In the genomic region with DNA sequence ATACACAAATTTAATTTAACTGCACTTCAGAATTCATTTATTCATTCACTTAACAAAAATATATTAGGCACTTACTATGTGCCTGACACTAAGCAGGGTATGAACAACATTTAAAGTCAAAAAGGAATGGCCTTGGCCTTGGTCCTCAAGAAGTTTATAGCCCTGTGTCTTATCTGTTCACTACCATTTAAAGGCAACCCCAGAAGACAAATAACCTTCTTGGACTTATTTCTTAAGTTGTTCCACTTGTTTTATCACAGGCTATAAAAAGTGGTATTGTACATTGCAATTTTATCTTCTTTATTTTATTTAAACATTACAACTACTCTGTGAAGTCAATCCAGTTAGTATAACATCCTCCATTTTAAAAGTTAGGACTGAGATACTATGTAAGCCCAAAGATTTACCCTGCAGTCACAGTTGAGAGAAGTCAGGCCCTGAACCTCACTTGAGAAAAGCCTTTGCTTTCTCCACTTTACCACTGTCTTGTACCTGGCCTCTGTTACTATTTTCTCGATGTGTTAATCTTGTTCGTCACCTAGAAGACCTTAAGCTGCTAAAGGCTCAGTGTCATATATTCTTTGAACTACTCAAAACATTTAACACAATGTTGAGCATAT, we compare ENCODE assay signal across 11 cellular contexts.
DNase-seq lines count a peak whose midpoint lies in the region; FAIRE-seq and TF ChIP-seq lines count a peak whose summit lies in the region.
"Had no signal": no experiment of that assay in that cellular context is flagged by ENCODE, and none has a peak within 500 bp of the region (broad histone marks: within the 10 kb centered on the region; RNA-seq: fewer than 3 reads in every experiment).

No MANE protein-coding gene starts in this region.

- 55% methylated on average over 2 of the region's 2 CpGs; no CpG with 5 or more reads in 1 of the 2 donors for WGBS in transverse colon (ENCODE audit: low coverage in 1 of 2), 2 donors

- H3K4me3 ChIP-seq in Peyer's patch (no peak overlapping the region), mucosa of rectum (ENCODE audit: low read length in 2 of 2) (no peak overlapping the region), transverse colon (no peak overlapping the region)
- H3K4me3 ChIP-seq: K562 had no signal

- peak overlapping the region in 3 of 4 donors; percentile 40 to 87 (median 72) for H3K27ac ChIP-seq in Peyer's patch
- H3K27ac ChIP-seq in mucosa of rectum (ENCODE audit: low read depth in 2 of 2, low read length in 2 of 2), result peak overlapping the region; percentile 62 to 81
- H3K27ac ChIP-seq in transverse colon, result peak overlapping the region; percentile 75 to 83 (median 78)

- H3K4me1 ChIP-seq in Peyer's patch, result peaks cover 0 to 6% (median 0%) of the 10 kb centered on the region in 4 donors
- peaks cover 4 to 13% of the 10 kb centered on the region in 2 donors for H3K4me1 ChIP-seq in mucosa of rectum (ENCODE audit: control insufficient read depth in 2 of 2, insufficient read depth in 2 of 2, low read length in 2 of 2)
- H3K4me1 ChIP-seq in transverse colon, result peaks cover 3 to 16% (median 12%) of the 10 kb centered on the region in 4 donors

- H3K9ac ChIP-seq in mucosa of rectum (ENCODE audit: low read depth in 1 of 2, low read length in 2 of 2), result no peak overlapping the region

- no peaks in the 10 kb centered on the region for H3K36me3 ChIP-seq in Peyer's patch
- no peaks in the 10 kb centered on the region for H3K36me3 ChIP-seq in mucosa of rectum (ENCODE audit: control insufficient read depth in 2 of 2, insufficient read depth in 2 of 2, low read length in 2 of 2)
- H3K36me3 ChIP-seq in transverse colon, result no peaks in the 10 kb centered on the region

- no peaks in the 10 kb centered on the region for H3K9me3 ChIP-seq in Peyer's patch
- no peaks in the 10 kb centered on the region for H3K9me3 ChIP-seq in mucosa of rectum (ENCODE audit: control insufficient read depth in 2 of 2, low read length in 2 of 2)
- H3K9me3 ChIP-seq in transverse colon, result no peaks in the 10 kb centered on the region

- no peak for FAIRE-seq in GM19239 (lab: Jason Lieb, UNC)
- FAIRE-seq: K562 had no signal

- TF ChIP-seq EP300 in transverse colon (IDR thresholded peaks at IDR 0.05; ENCODE audit: low read depth), result no peak

- DNase-seq in Peyer's patch (no peak), dermis blood vessel endothelial cell (peak; percentile 16), transverse colon (no peak), DMS79 (lab: John Stamatoyannopoulos, UW) (no peak), GM19239 (ENCODE audit: insufficient read length, low spot score) (no peak), nucleus accumbens (lab: John Stamatoyannopoulos, UW) (no peak)
- DNase-seq: effector memory CD4-positive, alpha-beta T cell; H9; NCI-H1694 treated with DMSO at 0.1 percent for 48 hours had no signal

- in situ Hi-C loops in transverse colon (cut with MboI; ENCODE audit: low pct_ligation_motif_present in 1 of 4, low pct_unique_long_range_greater_than_20kb in 1 of 4, low sequenced_read_pairs in 3 of 4), result loop anchor here in 3 of 4 donors (25.0 kb wide), 3 partner anchors 256 to 881 kb away; no protein-coding TSS in a partner anchor

- intact Hi-C loops in transverse colon (cut with DNase I; ENCODE audit: low total_unique reads), result no loop called here

- no peak for TF ChIP-seq POLR2A in Peyer's patch (IDR thresholded peaks at IDR 0.05)
- TF ChIP-seq POLR2A in transverse colon (IDR thresholded peaks at IDR 0.05), result no peak

- H3K27me3 ChIP-seq in Peyer's patch (no peaks in the 10 kb centered on the region), mucosa of rectum (ENCODE audit: control insufficient read depth in 2 of 2, insufficient read depth in 2 of 2, low read length in 2 of 2) (peaks cover 2 to 4% of the 10 kb centered on the region in 2 donors), transverse colon (no peaks in the 10 kb centered on the region)

- TF ChIP-seq CTCF in Peyer's patch (IDR thresholded peaks at IDR 0.05) (no peak), transverse colon (IDR thresholded peaks at IDR 0.05) (no peak)
